14 cellular contexts compared by ENCODE assay signal in genomic region chr11:34830035-34830434, GRCh38.
"Had no signal": no experiment of that assay in that cellular context is flagged by ENCODE, and none has a peak within 500 bp of the region (broad histone marks: within the 10 kb centered on the region; RNA-seq: fewer than 3 reads in every experiment).

No MANE protein-coding gene starts in this region.

- H3K9me3 ChIP-seq: adrenal gland, gastrocnemius medialis, mucosa of descending colon, tibial artery, uterus had no signal

- H3K36me3 ChIP-seq: adrenal gland, gastrocnemius medialis, heart right ventricle, tibial artery, uterus had no signal

- H3K36me3 Mint-ChIP-seq: activated naive CD4-positive, alpha-beta T cell treated with anti-CD3 and anti-CD28 coated beads, Interleukin-2, amount 50 U/mL, for 24 hours; naive thymus-derived CD4-positive, alpha-beta T cell had no signal

- H3K9me3 Mint-ChIP-seq: activated CD4-positive, alpha-beta memory T cell treated with anti-CD3 and anti-CD28 coated beads, Interleukin-2, amount 10 ng/mL, durations not matched to agents 7 days and 5 days; activated naive CD4-positive, alpha-beta T cell treated with anti-CD3 and anti-CD28 coated beads, Interleukin-2, amount 50 U/mL, for 24 hours; activated T-cell treated with anti-CD3 and anti-CD28 coated beads, Interleukin-2, amount 50 U/mL, for 24 hours had no signal

- H3K4me1 ChIP-seq: adrenal gland, gastrocnemius medialis, tibial artery, uterus had no signal

- H3K27ac Mint-ChIP-seq: activated CD4-positive, alpha-beta memory T cell treated with anti-CD3 and anti-CD28 coated beads, Interleukin-2, amount 10 ng/mL, durations not matched to agents 7 days and 5 days; activated naive CD4-positive, alpha-beta T cell treated with anti-CD3 and anti-CD28 coated beads, Interleukin-2, amount 50 U/mL, for 24 hours; activated T-cell treated with anti-CD3 and anti-CD28 coated beads, Interleukin-2, amount 50 U/mL, for 24 hours; naive thymus-derived CD4-positive, alpha-beta T cell had no signal

- H3K4me1 Mint-ChIP-seq: activated CD4-positive, alpha-beta memory T cell treated with anti-CD3 and anti-CD28 coated beads, Interleukin-2, amount 10 ng/mL, durations not matched to agents 7 days and 5 days; activated naive CD4-positive, alpha-beta T cell treated with anti-CD3 and anti-CD28 coated beads, Interleukin-2, amount 50 U/mL, for 24 hours had no signal

- H3K4me3 Mint-ChIP-seq: activated CD4-positive, alpha-beta memory T cell treated with anti-CD3 and anti-CD28 coated beads, Interleukin-2, amount 10 ng/mL, durations not matched to agents 7 days and 5 days; activated naive CD4-positive, alpha-beta T cell treated with anti-CD3 and anti-CD28 coated beads, Interleukin-2, amount 50 U/mL, for 24 hours; activated T-cell treated with anti-CD3 and anti-CD28 coated beads, Interleukin-2, amount 50 U/mL, for 24 hours; naive thymus-derived CD4-positive, alpha-beta T cell had no signal

- H3K27me3 ChIP-seq: adrenal gland, gastrocnemius medialis, heart right ventricle, tibial artery, uterus had no signal

- DNase-seq: activated CD4-positive, alpha-beta memory T cell treated with anti-CD3 and anti-CD28 coated beads, Interleukin-2, amount 10 ng/mL, durations not matched to agents 7 days and 5 days; activated CD4-positive, alpha-beta T cell treated with anti-CD3 and anti-CD28 coated beads for 4 hours; activated T-cell treated with anti-CD3 and anti-CD28 coated beads, Interleukin-2, amount 50 U/mL, for 24 hours; erythroblast; gastrocnemius medialis; left colon; mucosa of descending colon; naive thymus-derived CD4-positive, alpha-beta T cell; stimulated activated naive CD4-positive, alpha-beta T cell; tibial artery; uterus had no signal

- H3K4me3 ChIP-seq: adrenal gland, gastrocnemius medialis, heart right ventricle, mucosa of descending colon, tibial artery, uterus had no signal

- ATAC-seq: gastrocnemius medialis; left colon; mucosa of descending colon; naive thymus-derived CD4-positive, alpha-beta T cell had no signal

- H3K27ac ChIP-seq: adrenal gland, gastrocnemius medialis, heart right ventricle, tibial artery, uterus had no signal
